In the genomic region with DNA sequence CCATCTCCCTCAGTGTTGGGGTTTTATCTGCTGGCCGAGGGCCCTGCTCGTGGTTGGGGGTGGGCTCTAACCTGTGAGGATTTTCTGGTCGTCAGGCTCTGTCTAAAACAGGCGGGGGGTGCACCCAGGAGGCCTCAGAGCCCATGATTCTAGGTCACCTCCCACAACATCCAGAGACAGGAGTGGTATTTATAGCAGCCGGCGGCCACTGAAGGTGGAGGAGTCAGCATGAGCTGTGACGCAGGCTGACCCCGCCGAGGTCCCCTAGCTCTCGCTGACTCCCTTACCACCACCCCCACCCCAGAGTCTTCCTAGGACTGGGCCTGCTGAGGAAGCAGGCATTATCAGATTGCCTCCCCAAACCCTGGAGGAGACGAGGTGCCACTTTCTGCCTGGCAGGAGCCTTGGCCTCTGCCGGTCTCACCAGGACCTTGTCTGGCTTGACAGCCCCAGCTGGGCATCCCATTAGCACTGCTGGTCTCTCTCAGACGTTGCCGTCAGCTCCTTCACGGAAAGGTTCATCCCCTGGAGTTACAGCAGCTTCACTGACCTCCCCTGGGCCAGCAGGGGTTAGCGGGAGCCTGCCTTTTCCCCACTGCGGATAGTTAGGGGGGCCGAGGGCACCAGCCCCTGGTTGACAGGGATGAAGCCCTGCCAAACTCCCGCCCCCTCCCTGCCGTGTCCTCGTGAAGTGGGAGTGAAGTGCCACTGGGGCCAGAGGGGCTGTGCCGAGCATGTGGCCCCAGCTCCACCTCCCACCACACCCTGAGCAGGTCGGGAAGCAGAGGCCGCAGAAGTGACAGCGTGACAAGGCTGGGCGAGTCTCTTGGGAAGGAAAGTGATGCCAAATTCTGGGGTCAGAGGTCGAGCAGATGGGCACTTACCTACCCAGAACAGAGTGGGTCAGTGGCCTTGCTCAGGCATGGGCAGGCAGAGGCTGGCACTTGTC, we compare ENCODE assay signal across 14 cellular contexts. TPM values are rescaled to one million over a fixed set of nuclear protein-coding genes. Genes with fewer than 3 reads are reported as not detected.
"Had no signal": no experiment of that assay in that cellular context is flagged by ENCODE, and none has a peak within 500 bp of the region (broad histone marks: within the 10 kb centered on the region; RNA-seq: fewer than 3 reads in every experiment).

No MANE protein-coding gene starts in this region.

- H3K27ac ChIP-seq: hepatocyte, stomach had no signal

- H2AFZ ChIP-seq: hepatocyte had no signal

- H3K27me3 Mint-ChIP-seq: activated naive CD8-positive, alpha-beta T cell had no signal

- H3K36me3 Mint-ChIP-seq: activated naive CD8-positive, alpha-beta T cell; natural killer cell had no signal

- ATAC-seq: activated T-cell treated with anti-CD3 and anti-CD28 coated beads, Interleukin-2, amount 50 U/mL, for 4 hours; natural killer cell had no signal

- H3K36me3 ChIP-seq: stomach had no signal

- H3K4me2 ChIP-seq: hepatocyte had no signal

- H3K4me3 Mint-ChIP-seq: activated naive CD8-positive, alpha-beta T cell; activated T-cell treated with anti-CD3 and anti-CD28 coated beads, Interleukin-2, amount 50 U/mL, for 4 hours; natural killer cell had no signal

- H3K9me3 Mint-ChIP-seq: activated T-cell treated with anti-CD3 and anti-CD28 coated beads, Interleukin-2, amount 50 U/mL, for 4 hours; natural killer cell had no signal

- H3K27ac Mint-ChIP-seq: activated naive CD8-positive, alpha-beta T cell had no signal

- H3K27me3 ChIP-seq: hepatocyte, stomach had no signal

- H3K4me3 ChIP-seq: hepatocyte, stomach had no signal

- DNase-seq: activated CD4-positive, alpha-beta T cell treated with anti-CD3 and anti-CD28 coated beads for 1 hour; activated CD4-positive, alpha-beta T cell treated with anti-CD3 and anti-CD28 coated beads, Interleukin-2, amount 50 U/mL, for 48 hours; activated gamma-delta T cell; activated T-cell treated with anti-CD3 and anti-CD28 coated beads, Interleukin-2, amount 50 U/mL, for 4 hours; amygdala; mammary epithelial cell; natural killer cell; stimulated activated CD4-positive, alpha-beta T cell treated with anti-CD3 and anti-CD28 coated beads, Interleukin-15, amount 100 ng/mL, for 24 hours; stimulated activated CD4-positive, alpha-beta T cell treated with anti-CD3 and anti-CD28 coated beads, Interleukin-4, amount 100 ng/mL, for 24 hours; T-helper 9 cell had no signal

- H3K9me3 ChIP-seq: stomach had no signal

RNA-seq across cellular contexts. Expression of a gene that starts 45.7 kb away (rescaled TPM):
- total RNA-seq: skeletal muscle tissue had no signal
